ENCODE assay signal across 1 cellular context in the genomic region with DNA sequence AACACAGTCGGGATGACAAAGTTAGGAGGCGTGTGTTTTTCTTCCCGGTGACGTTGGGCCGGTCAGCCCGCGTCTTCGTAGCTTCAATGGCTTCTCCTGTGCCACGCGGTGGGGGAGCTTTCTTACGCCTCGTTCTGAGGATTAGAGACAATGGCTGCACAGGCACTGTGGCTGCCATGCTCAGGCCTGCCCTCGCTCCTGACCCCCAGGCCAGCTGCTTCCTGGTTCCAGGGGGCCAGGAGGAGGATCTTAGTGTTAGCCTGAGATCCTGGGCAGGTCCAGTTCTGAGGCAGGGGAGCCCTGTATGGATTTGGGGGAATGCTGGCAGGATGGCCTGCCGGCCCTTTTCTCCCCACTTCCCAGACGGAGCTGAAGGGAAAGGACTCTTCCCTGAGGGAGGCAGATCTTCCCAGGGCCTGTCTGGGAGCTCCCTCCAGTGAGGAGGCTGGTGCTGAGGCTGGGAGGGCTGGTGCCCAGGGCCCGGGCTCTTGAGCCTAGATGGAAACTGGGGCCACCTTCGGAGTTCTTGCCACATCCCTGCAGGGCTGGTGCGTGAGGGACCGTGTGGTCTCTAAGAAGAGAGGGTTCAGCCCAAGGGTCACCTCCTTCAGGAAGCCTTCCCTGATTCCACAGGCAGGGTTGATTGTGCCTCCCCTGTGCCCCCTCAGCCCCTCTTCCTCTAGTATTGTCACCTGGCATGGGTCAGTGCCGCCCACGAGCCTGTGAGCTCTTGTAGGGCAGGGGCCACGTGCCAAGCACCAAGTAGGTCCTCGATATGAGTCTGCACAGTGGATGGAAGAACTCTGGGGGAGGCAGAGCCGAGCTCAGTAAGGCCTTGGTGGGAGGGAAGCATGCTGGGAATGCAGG.
TF ChIP-seq lines count a peak whose summit lies in the region.

No MANE protein-coding gene starts in this region.

TF ChIP-seq in H1, 55 proteins besides CTCF, POLR2A, EP300 and RAD21:
- TF ChIP-seq, protein P1, sequence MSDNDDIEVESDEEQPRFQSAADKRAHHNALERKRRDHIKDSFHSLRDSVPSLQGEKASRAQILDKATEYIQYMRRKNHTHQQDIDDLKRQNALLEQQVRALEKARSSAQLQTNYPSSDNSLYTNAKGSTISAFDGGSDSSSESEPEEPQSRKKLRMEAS (IDR thresholded peaks at IDR 0.05): 0 out of 2 replicates have a peak, but pooled peaks have one; percentile 10
- no peak for TF ChIP-seq KDM5A (IDR thresholded peaks at IDR 0.05; ENCODE audit: low read length)
